ENCODE assay signal across 11 cellular contexts in the genomic region with DNA sequence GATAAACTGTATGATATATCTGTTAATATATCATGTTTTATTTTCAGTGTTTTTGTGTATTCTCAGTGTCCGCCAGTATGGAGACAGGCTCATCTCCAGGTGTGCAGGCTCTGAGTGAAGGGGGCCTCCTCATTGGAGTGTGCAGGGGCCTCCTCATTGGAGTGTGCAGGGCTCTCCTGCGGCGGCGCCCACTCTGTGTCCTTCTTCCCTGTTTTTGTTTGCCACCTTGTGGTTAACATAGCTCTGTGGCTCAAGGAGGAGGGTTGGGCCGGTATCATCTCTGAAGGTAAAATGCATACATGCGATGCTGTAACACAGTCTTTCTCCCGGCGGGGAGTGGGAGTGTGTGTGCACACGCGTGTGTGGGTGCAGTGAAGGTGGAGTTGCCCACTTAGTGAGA.
A peak's percentile ranks its signal among the peaks of the same experiment; 100 is the strongest.
DNase-seq lines count a peak whose midpoint lies in the region; ATAC-seq, FAIRE-seq and TF ChIP-seq lines count a peak whose summit lies in the region.
"Had no signal": no experiment of that assay in that cellular context is flagged by ENCODE, and none has a peak within 500 bp of the region (broad histone marks: within the 10 kb centered on the region; RNA-seq: fewer than 3 reads in every experiment).

No MANE protein-coding gene starts in this region.

- no peak for TF ChIP-seq EP300 in A549 (IDR thresholded peaks at IDR 0.05)
- no peak for TF ChIP-seq EP300 in H1 (IDR thresholded peaks at IDR 0.05; ENCODE audit: borderline replicate concordance in 1 of 2, low read depth in 2 of 2, low read length in 2 of 2)

- H3K79me1 ChIP-seq in H1 (ENCODE audit: low read depth, low read length), result no peaks in the 10 kb centered on the region

- peak in 1 of 2 experiments; percentile 26; a peak in 1 of 5 replicates for TF ChIP-seq RAD21 in A549 (conservative IDR thresholded peaks at IDR 0.05 in 1 of 2, IDR thresholded peaks at IDR 0.05 in 1 of 2)
- peak; percentile 52 to 78; a peak in 3 of 4 replicates for TF ChIP-seq RAD21 in H1 (IDR thresholded peaks at IDR 0.05 in 1 of 2, conservative IDR thresholded peaks at IDR 0.05 in 1 of 2; ENCODE audit: low read depth in 2 of 2, low read length in 2 of 2)

- no peaks in the 10 kb centered on the region for H3K36me3 Mint-ChIP-seq in naive thymus-derived CD8-positive, alpha-beta T cell
- no peaks in the 10 kb centered on the region for H3K36me3 Mint-ChIP-seq in T-helper 2 cell treated with Interferon-gamma antibody and Interleukin-4, amounts not matched to agents 5 μg/mL and 100 μg/mL, for 36 hours (ENCODE audit: low read depth)

- DNase-seq in A549 (ENCODE audit: low read depth in 1 of 2, low spot score in 1 of 2) (peak in 1 of 2 experiments; percentile 44), LNCaP clone FGC (ENCODE audit: low read depth) (no peak), H1 (ENCODE audit: low read depth in 1 of 2, low spot score in 2 of 2) (no peak), MM.1S (no peak), ACHN (no peak)
- no peak for DNase-seq in naive thymus-derived CD8-positive, alpha-beta T cell
- DNase-seq in T-helper 2 cell treated with Interferon-gamma antibody and Interleukin-4, amounts not matched to agents 5 μg/mL and 100 μg/mL, for 36 hours (ENCODE audit: low spot score), result no peak
- DNase-seq: AML-193, NCI-H1930 had no signal

- H4K8ac ChIP-seq in H1 (ENCODE audit: extremely low read depth, insufficient read depth, low read length), result no peak overlapping the region

- H3K27ac Mint-ChIP-seq in naive thymus-derived CD8-positive, alpha-beta T cell, result peak overlapping the region in 8 of 10 donors; percentile 17 to 83 (median 56)
- H3K27ac Mint-ChIP-seq in T-helper 2 cell treated with Interferon-gamma antibody and Interleukin-4, amounts not matched to agents 5 μg/mL and 100 μg/mL, for 36 hours, result no peak overlapping the region

- H3K4me3 ChIP-seq in A549 (no peak overlapping the region), LNCaP clone FGC (ENCODE audit: low read depth, low read length) (no peak overlapping the region), H1 (ENCODE audit: extremely low read depth in 1 of 4, insufficient read depth in 2 of 4, low read depth in 3 of 4, low read length in 4 of 4) (peak overlapping the region; percentile 33 to 67 (median 54)), MM.1S (ENCODE audit: low read length) (no peak overlapping the region)

- no peak overlapping the region for H3K23ac ChIP-seq in H1 (ENCODE audit: insufficient read length)

- no peak overlapping the region for H4K5ac ChIP-seq in H1 (ENCODE audit: insufficient read length, low read depth, low read length)

- FAIRE-seq in A549 (lab: Jason Lieb, UNC), result no peak
- no peak for FAIRE-seq in H1 (lab: Jason Lieb, UNC)
- FAIRE-seq: keratinocyte had no signal

- peak overlapping the region; percentile 40 for H3K4ac ChIP-seq in H1 (replicated peaks; ENCODE audit: insufficient read length, low read depth, low read length)

- H3K27me3 ChIP-seq in H1 (replicated peaks in 1 of 4; ENCODE audit: control insufficient read depth in 3 of 4, extremely low read depth in 1 of 4, insufficient read depth in 3 of 4, low read length in 3 of 4) (no peaks in the 10 kb centered on the region; a peak in 2 of 7 replicates), MM.1S (replicated peaks; ENCODE audit: insufficient read depth, low read length) (no peaks in the 10 kb centered on the region)

- no peaks in the 10 kb centered on the region for H3K9me3 Mint-ChIP-seq in naive thymus-derived CD8-positive, alpha-beta T cell
- H3K9me3 Mint-ChIP-seq in T-helper 2 cell treated with Interferon-gamma antibody and Interleukin-4, amounts not matched to agents 5 μg/mL and 100 μg/mL, for 36 hours, result no peaks in the 10 kb centered on the region

- POLR2A ChIA-PET in A549 (lab: Yijun Ruan, JAX), result no interaction called here
- POLR2A ChIA-PET in H1 (lab: Charles Lee; ENCODE audit: partially characterized antibody), result interaction anchor here (0.7 to 1.0 kb wide), 4 partner anchors 114 to 430 kb away, joined by 3 to 5 read pairs (median 3); a partner anchor contains a TSS
- POLR2A ChIA-PET in naive thymus-derived CD8-positive, alpha-beta T cell (lab: Charles Lee), result interaction anchor here (0.7 to 2.0 kb wide), 2 partner anchors 11 to 68 kb away, joined by 3 to 5 read pairs; no protein-coding TSS in a partner anchor

- H3K56ac ChIP-seq in H1 (replicated peaks; ENCODE audit: insufficient read length, low read depth, low read length), result no peak overlapping the region

- H2BK5ac ChIP-seq in H1 (ENCODE audit: low read depth, low read length), result peak overlapping the region; percentile 91; the same call in 1 of the 2 replicates

- H3F3A ChIP-seq in MM.1S (ENCODE audit: insufficient read depth, low read length), result no peaks in the 10 kb centered on the region

- H3K4me3 Mint-ChIP-seq in naive thymus-derived CD8-positive, alpha-beta T cell, result peak overlapping the region in 4 of 10 donors; percentile 26 to 50 (median 46)
- no peak overlapping the region for H3K4me3 Mint-ChIP-seq in T-helper 2 cell treated with Interferon-gamma antibody and Interleukin-4, amounts not matched to agents 5 μg/mL and 100 μg/mL, for 36 hours

- H3K36me3 ChIP-seq in H1 (ENCODE audit: control insufficient read depth in 2 of 4, insufficient read depth in 4 of 4, low read length in 3 of 4) (no peaks in the 10 kb centered on the region), MM.1S (replicated peaks; ENCODE audit: insufficient read depth, low read length) (no peaks in the 10 kb centered on the region)

- peak overlapping the region in 3 of 4 experiments; percentile 42 to 60 (median 44); a peak in 6 of 7 replicates for H3K9ac ChIP-seq in H1 (replicated peaks in 1 of 4; ENCODE audit: extremely low read depth in 1 of 4, low read depth in 3 of 4, low read length in 3 of 4)
- no peak overlapping the region for H3K9ac ChIP-seq in MM.1S (ENCODE audit: low read length)

- CTCF ChIA-PET in A549 (lab: Yijun Ruan, JAX) (no interaction called here), H1 (lab: Charles Lee; ENCODE audit: partially characterized antibody) (interaction anchor here (0.6 to 3.4 kb wide), 8 partner anchors 9 to 481 kb away, joined by 3 to 10 read pairs (median 4); no protein-coding TSS in a partner anchor)

- H4K20me1 ChIP-seq in H1 (replicated peaks in 1 of 2; ENCODE audit: control insufficient read depth in 1 of 2, insufficient read depth in 2 of 2, low read length in 2 of 2) (no peaks in the 10 kb centered on the region), MM.1S (ENCODE audit: insufficient read depth, low read length) (no peaks in the 10 kb centered on the region)

- in situ Hi-C loops in ACHN (cut with HindIII; ENCODE audit: low pct_ligation_motif_present, low pct_unique_long_range_greater_than_20kb, low sequenced_read_pairs), result no loop called here

- WGBS in A549 (ENCODE audit: missing lambda C conversion rate), result 88% methylated on average over 10 of the region's 10 CpGs
- 29% methylated on average over 10 of the region's 10 CpGs; no CpG with 5 or more reads in 1 of the 2 experiments for WGBS in H1 (ENCODE audit: extremely low coverage in 1 of 2, insufficient coverage in 1 of 2, insufficient read length in 1 of 2, insufficient replicate concordance in 2 of 2, low coverage in 1 of 2, low lambda C conversion rate in 2 of 2, missing lambda C conversion rate in 1 of 2), 2 experiments

- H3K79me2 ChIP-seq in H1 (ENCODE audit: control insufficient read depth in 1 of 2, insufficient read depth in 2 of 2, low read length in 2 of 2) (no peaks in the 10 kb centered on the region), MM.1S (ENCODE audit: low read length) (no peaks in the 10 kb centered on the region)

- peaks cover 8% of the 10 kb centered on the region for H3K23me2 ChIP-seq in H1 (ENCODE audit: low read depth, low read length)

- H2AK5ac ChIP-seq in H1 (ENCODE audit: low read depth, low read length), result peak overlapping the region; percentile 42; the same call in 1 of the 2 replicates

- ATAC-seq in A549 (peak; percentile 21 to 73; a peak in 3 of 6 replicates), HG03097 (IDR thresholded peaks at IDR 0.05; ENCODE audit: low FRiP score, unreplicated experiment) (no peak)
- ATAC-seq in naive thymus-derived CD8-positive, alpha-beta T cell, result no peak

- H3K14ac ChIP-seq in H1 (ENCODE audit: insufficient read length), result no peak overlapping the region

- H2BK20ac ChIP-seq in H1 (ENCODE audit: low read length), result peak overlapping the region; percentile 97

- H3K18ac ChIP-seq in H1 (ENCODE audit: extremely low read depth, low read length), result peak overlapping the region; percentile 100

- H2AFZ ChIP-seq in H1 (ENCODE audit: low read length) (peak overlapping the region; percentile 79), MM.1S (ENCODE audit: low read length) (no peak overlapping the region)

- no peak overlapping the region for H3K4me2 ChIP-seq in A549
- H3K4me2 ChIP-seq in H1 (ENCODE audit: insufficient read depth in 1 of 2, low read depth in 2 of 2, low read length in 2 of 2), result peak overlapping the region; percentile 98
- H3K4me2 ChIP-seq in MM.1S (ENCODE audit: low read depth, low read length), result no peak overlapping the region

- peak overlapping the region; percentile 100 for H2BK12ac ChIP-seq in H1 (ENCODE audit: low read depth, low read length)

- H3K4me1 ChIP-seq in A549, result peaks cover 37% of the 10 kb centered on the region
- H3K4me1 ChIP-seq in H1 (replicated peaks in 1 of 4; ENCODE audit: control insufficient read depth in 3 of 4, insufficient read depth in 4 of 4, low read length in 3 of 4), result peaks cover 6 to 16% (median 12%) of the 10 kb centered on the region in 4 experiments; a peak in 6 of 7 replicates
- no peaks in the 10 kb centered on the region for H3K4me1 ChIP-seq in MM.1S (ENCODE audit: low read length)

- H4K91ac ChIP-seq in H1 (replicated peaks; ENCODE audit: insufficient read length, low read length), result peak overlapping the region; percentile 95

- no peaks in the 10 kb centered on the region for H3K9me2 ChIP-seq in MM.1S (replicated peaks; ENCODE audit: insufficient read depth, low read length)

- H2BK15ac ChIP-seq in H1 (ENCODE audit: low read length), result peak overlapping the region; percentile 90; the same call in 1 of the 2 replicates

- H2BK120ac ChIP-seq in H1 (replicated peaks; ENCODE audit: low read depth, low read length), result peak overlapping the region; percentile 86

- H3K27me3 Mint-ChIP-seq in naive thymus-derived CD8-positive, alpha-beta T cell, result no peaks in the 10 kb centered on the region
- no peaks in the 10 kb centered on the region for H3K27me3 Mint-ChIP-seq in T-helper 2 cell treated with Interferon-gamma antibody and Interleukin-4, amounts not matched to agents 5 μg/mL and 100 μg/mL, for 36 hours (ENCODE audit: low read depth)

- TF ChIP-seq CTCF in A549 (IDR thresholded peaks at IDR 0.05), result no peak
- TF ChIP-seq CTCF in LNCaP clone FGC (IDR thresholded peaks at IDR 0.05; ENCODE audit: control insufficient read depth, extremely low read depth, insufficient read depth), result 0 out of 2 replicates have a peak, but pooled peaks have one; percentile 13
- TF ChIP-seq CTCF in H1 (IDR thresholded peaks at IDR 0.05; ENCODE audit: control extremely low read depth in 1 of 3, insufficient read depth in 1 of 3, low read depth in 1 of 3, low read length in 3 of 3), result peak; percentile 41 to 51 (median 46)
- TF ChIP-seq CTCF in MM.1S (IDR thresholded peaks at IDR 0.05; ENCODE audit: low read length), result no peak

- TF ChIP-seq POLR2A in A549 (IDR thresholded peaks at IDR 0.05; ENCODE audit: low read length) (no peak), H1 (IDR thresholded peaks at IDR 0.05; ENCODE audit: control extremely low read depth in 1 of 2, low read depth in 2 of 2, low read length in 2 of 2) (no peak)

- peak overlapping the region in 1 of 2 experiments; percentile 82; a peak in 3 of 6 replicates for H3K27ac ChIP-seq in A549
- H3K27ac ChIP-seq in H1 (ENCODE audit: low read depth, low read length), result peak overlapping the region; percentile 43; the same call in 1 of the 2 replicates
- H3K27ac ChIP-seq in MM.1S (ENCODE audit: low read length), result no peak overlapping the region

- H3K9me3 ChIP-seq in A549, result no peaks in the 10 kb centered on the region
- no peaks in the 10 kb centered on the region for H3K9me3 ChIP-seq in H1 (ENCODE audit: insufficient read depth in 2 of 2, low read depth in 1 of 2, low read length in 1 of 2)
- H3K9me3 ChIP-seq in MM.1S (replicated peaks; ENCODE audit: insufficient read depth, low read length), result no peaks in the 10 kb centered on the region

- peaks cover 33 to 75% (median 66%) of the 10 kb centered on the region in 4 donors for H3K4me1 Mint-ChIP-seq in naive thymus-derived CD8-positive, alpha-beta T cell
- H3K4me1 Mint-ChIP-seq in T-helper 2 cell treated with Interferon-gamma antibody and Interleukin-4, amounts not matched to agents 5 μg/mL and 100 μg/mL, for 36 hours (ENCODE audit: low read depth), result peaks cover 7% of the 10 kb centered on the region

Comparison
In these comparisons a context has a peak if more than half of its experiments do, and no peak if none do; other contexts are left out.
1. ATAC-seq: peak in A549 (2 of 2); none in naive thymus-derived CD8-positive, alpha-beta T cell (0 of 2) and HG03097 (single experiment).
2. H3K4me2 ChIP-seq: peak in H1 (2 of 2); none in A549 (single experiment) and MM.1S (single experiment).
3. H3K4me3 ChIP-seq: peak in H1 (4 of 4); none in A549 (single experiment), LNCaP clone FGC (single experiment) and MM.1S (single experiment).
4. CTCF ChIP-seq: peak in LNCaP clone FGC (single experiment) and H1 (3 of 3); none in A549 (single experiment) and MM.1S (single experiment).